ENCODE assay signal across 27 cellular contexts in genomic region chr6:38279945-38280588, GRCh38.
DNase-seq lines count a peak whose midpoint lies in the region; ATAC-seq, FAIRE-seq and TF ChIP-seq lines count a peak whose summit lies in the region.
"Had no signal": no experiment of that assay in that cellular context is flagged by ENCODE, and none has a peak within 500 bp of the region (broad histone marks: within the 10 kb centered on the region; RNA-seq: fewer than 3 reads in every experiment).

No MANE protein-coding gene starts in this region.

- H3K9me3 ChIP-seq in endodermal cell (ENCODE audit: control insufficient read depth, low read length) = no peaks in the 10 kb centered on the region
- H3K9me3 ChIP-seq: BLaER1 treated with 17β-estradiol and CSF1 and Interleukin-3, amounts not matched to agents 10 nM and 100 nM; HAP-1 had no signal

- peaks cover 10% of the 10 kb centered on the region for H3K27me3 ChIP-seq in endodermal cell (ENCODE audit: control insufficient read depth, insufficient read depth, low read length, poor library complexity, severe bottlenecking)
- no peaks in the 10 kb centered on the region for H3K27me3 ChIP-seq in foreskin keratinocyte
- H3K27me3 ChIP-seq: BLaER1 treated with 17β-estradiol and CSF1 and Interleukin-3, amounts not matched to agents 10 nM and 100 nM had no signal

- TF ChIP-seq CTCF in endodermal cell (conservative IDR thresholded peaks at IDR 0.05) = no peak
- TF ChIP-seq CTCF in foreskin keratinocyte (conservative IDR thresholded peaks at IDR 0.05) = no peak

- ATAC-seq in SK-N-SH treated with all-trans-retinoic acid at 6 μM for 48 hours (peak; percentile 78), foreskin keratinocyte (no peak), GM21528 (IDR thresholded peaks at IDR 0.05; ENCODE audit: low FRiP score, unreplicated experiment) (no peak)
- ATAC-seq: GM12878, Panc1 had no signal

- peak; percentile 23 for FAIRE-seq in H54 (lab: Jason Lieb, UNC)
- no peak for FAIRE-seq in GM12891 (lab: Jason Lieb, UNC)
- FAIRE-seq: A204.1, D721Med, GM12878, GM19239 had no signal

- TF ChIP-seq POLR2A in H54 (IDR thresholded peaks at IDR 0.05; ENCODE audit: low read depth, low read length) (no peak), GM12891 (IDR thresholded peaks at IDR 0.05; ENCODE audit: low read depth, low read length) (no peak)

- no peaks in the 10 kb centered on the region for H3K36me3 Mint-ChIP-seq in endodermal cell (ENCODE audit: low read depth)

- peaks cover 39% of the 10 kb centered on the region for H3K4me1 Mint-ChIP-seq in endodermal cell

- no peaks in the 10 kb centered on the region for H3K36me3 ChIP-seq in endodermal cell (ENCODE audit: control insufficient read depth, insufficient read depth, low read length)
- H3K36me3 ChIP-seq: HAP-1 had no signal

- H3K9ac ChIP-seq in endodermal cell (ENCODE audit: extremely low read depth, low read length, poor library complexity, severe bottlenecking) = no peak overlapping the region
- H3K9ac ChIP-seq: BLaER1 treated with 17β-estradiol and CSF1 and Interleukin-3, amounts not matched to agents 10 nM and 100 nM had no signal

- DNase-seq in H54 (ENCODE audit: insufficient read length, low spot score) = no peak
- DNase-seq in endodermal cell = no peak
- DNase-seq in pons (ENCODE audit: low spot score) = peak; percentile 21
- no peak for DNase-seq in foreskin keratinocyte
- DNase-seq in NCI-H187 treated with DMSO at 0.1 percent for 48 hours (lab: John Stamatoyannopoulos, UW) = no peak
- no peak for DNase-seq in GM12891 (ENCODE audit: insufficient read length, low spot score)
- DNase-seq: AML-193; CD4-positive, alpha-beta T cell; DMS53; GDM1; KG1; MM.1S; NCI-H2029 treated with DMSO at 0.1 percent for 48 hours; NCI-H2227 treated with DMSO at 0.1 percent for 48 hours; NCI-H526 treated with DMSO at 0.1 percent for 48 hours; SHP77 treated with DMSO at 0.1 percent for 48 hours had no signal

- no peak overlapping the region for H3K4me3 Mint-ChIP-seq in endodermal cell
- H3K4me3 Mint-ChIP-seq: CD4-positive, alpha-beta T cell; GM23338 had no signal

- H3K27ac ChIP-seq in endodermal cell (ENCODE audit: low read depth, low read length) (peak overlapping the region; percentile 7), foreskin keratinocyte (no peak overlapping the region)
- H3K27ac ChIP-seq: BLaER1 treated with 17β-estradiol and CSF1 and Interleukin-3, amounts not matched to agents 10 nM and 100 nM; SK-N-MC had no signal

- no peak overlapping the region for H3K4me3 ChIP-seq in endodermal cell (ENCODE audit: low read length)
- H3K4me3 ChIP-seq: BLaER1 treated with 17β-estradiol and CSF1 and Interleukin-3, amounts not matched to agents 10 nM and 100 nM; GM12878; GM23338; HAP-1; SK-N-MC had no signal

- H3K27ac Mint-ChIP-seq in endodermal cell = no peak overlapping the region
- H3K27ac Mint-ChIP-seq: CD4-positive, alpha-beta T cell; GM23338 had no signal

- H3K27me3 Mint-ChIP-seq in endodermal cell (ENCODE audit: insufficient read depth) = peaks cover 23% of the 10 kb centered on the region
- H3K27me3 Mint-ChIP-seq: CD4-positive, alpha-beta T cell had no signal

- H3K4me1 ChIP-seq in endodermal cell (ENCODE audit: control insufficient read depth, insufficient read depth, low read length) (peaks cover 19% of the 10 kb centered on the region), foreskin keratinocyte (peaks cover 6% of the 10 kb centered on the region)

- H3K9me3 Mint-ChIP-seq in endodermal cell = no peaks in the 10 kb centered on the region
- H3K9me3 Mint-ChIP-seq: GM23338 had no signal

- 73% methylated on average over 2 of the region's 2 CpGs; no CpG with 5 or more reads in 1 of the 2 experiments for WGBS in endodermal cell (ENCODE audit: insufficient coverage in 1 of 2, insufficient read length in 1 of 2), 2 experiments

TF ChIP-seq in SK-N-SH treated with all-trans-retinoic acid at 6 μM for 48 hours, 23 proteins besides CTCF, POLR2A, EP300 and RAD21:
- no peak for TF ChIP-seq ESRRG (CRISPR knock-in tag; IDR thresholded peaks at IDR 0.05)
- no peak for TF ChIP-seq ZC3H10 (CRISPR knock-in tag; IDR thresholded peaks at IDR 0.05)
- TF ChIP-seq POU6F1 (CRISPR knock-in tag; IDR thresholded peaks at IDR 0.05; ENCODE audit: borderline replicate concordance, low read depth) = no peak
- TF ChIP-seq ARNTL (CRISPR knock-in tag; IDR thresholded peaks at IDR 0.05; ENCODE audit: borderline replicate concordance, low read depth) = no peak
- no peak for TF ChIP-seq ZNF565 (CRISPR knock-in tag; conservative IDR thresholded peaks at IDR 0.05; ENCODE audit: low read depth)
- TF ChIP-seq ZFP30 (CRISPR knock-in tag; IDR thresholded peaks at IDR 0.05) = no peak

TF ChIP-seq in GM12891, 5 proteins besides CTCF, POLR2A, EP300 and RAD21:
- TF ChIP-seq TAF1 (IDR thresholded peaks at IDR 0.05; ENCODE audit: low read depth, low read length) = no peak
- TF ChIP-seq PAX5 (IDR thresholded peaks at IDR 0.05; ENCODE audit: insufficient read depth, low read length, severe bottlenecking) = no peak
- no peak for TF ChIP-seq POLR2AphosphoS5 (IDR thresholded peaks at IDR 0.05; ENCODE audit: low read depth, low read length)
- no peak for TF ChIP-seq SPI1 (IDR thresholded peaks at IDR 0.05; ENCODE audit: low read depth, low read length)
- no peak for TF ChIP-seq POU2F2 (IDR thresholded peaks at IDR 0.05; ENCODE audit: low read depth, low read length)
